ENCODE assay signal across 12 cellular contexts in genomic region chr5:66436721-66437120, GRCh38.
DNase-seq lines count a peak whose midpoint lies in the region; ATAC-seq, FAIRE-seq and TF ChIP-seq lines count a peak whose summit lies in the region.
"Had no signal": no experiment of that assay in that cellular context is flagged by ENCODE, and none has a peak within 500 bp of the region (broad histone marks: within the 10 kb centered on the region; RNA-seq: fewer than 3 reads in every experiment).

No MANE protein-coding gene starts in this region.

- H4K91ac ChIP-seq in IMR-90 (ENCODE audit: insufficient read depth, low read depth, low read length), result no peak overlapping the region

- H4K20me1 ChIP-seq in IMR-90 (ENCODE audit: insufficient read depth, low read length), result no peaks in the 10 kb centered on the region
- H4K20me1 ChIP-seq in K562 (replicated peaks; ENCODE audit: control insufficient read depth, insufficient read depth, low read length), result no peaks in the 10 kb centered on the region

- no peaks in the 10 kb centered on the region for H3K4me1 ChIP-seq in IMR-90 (ENCODE audit: control insufficient read depth, insufficient read depth, low read length)
- H3K4me1 ChIP-seq in K562 (replicated peaks in 1 of 2; ENCODE audit: control insufficient read depth in 2 of 2, insufficient read depth in 2 of 2, low read length in 2 of 2), result no peaks in the 10 kb centered on the region

- H3K27me3 ChIP-seq in IMR-90 (ENCODE audit: control insufficient read depth, insufficient read depth, low read length) (no peaks in the 10 kb centered on the region), K562 (ENCODE audit: control insufficient read depth in 2 of 2, insufficient read depth in 2 of 2, low read length in 2 of 2) (no peaks in the 10 kb centered on the region)
- H3K27me3 ChIP-seq: uterus had no signal

- TF ChIP-seq EP300 in K562 (IDR thresholded peaks at IDR 0.05; ENCODE audit: low read length), result no peak

- intact Hi-C loops in IMR-90 (cut with micrococcal nuclease), result no loop called here
- intact Hi-C loops in K562 (cut with micrococcal nuclease), result loop anchor here (5.0 kb wide), 1 partner anchor 129 kb away; no protein-coding TSS in a partner anchor

- no peak overlapping the region for H3K4me3 ChIP-seq in IMR-90 (ENCODE audit: insufficient read depth, low read depth, low read length)
- no peak overlapping the region for H3K4me3 ChIP-seq in K562
- H3K4me3 ChIP-seq: lung, uterus had no signal

- H2AFZ ChIP-seq in IMR-90 (replicated peaks; ENCODE audit: low read length, poor library complexity), result no peak overlapping the region
- no peak overlapping the region for H2AFZ ChIP-seq in K562 (ENCODE audit: low read depth, low read length)

- no peak overlapping the region for H2BK15ac ChIP-seq in IMR-90 (ENCODE audit: low read depth, low read length)

- H3K18ac ChIP-seq in IMR-90 (ENCODE audit: low read depth, low read length), result no peak overlapping the region

- no peaks in the 10 kb centered on the region for H3K9me3 Mint-ChIP-seq in memory B cell

- H3K23ac ChIP-seq in IMR-90 (ENCODE audit: low read depth, low read length), result no peak overlapping the region

- H3K27ac Mint-ChIP-seq in memory B cell, result no peak overlapping the region

- no peak overlapping the region for H2AK9ac ChIP-seq in IMR-90 (replicated peaks; ENCODE audit: low read depth, low read length, poor library complexity)

- in situ Hi-C loops in IMR-90 (cut with MboI; ENCODE audit: low sequenced_read_pairs), result no loop called here
- in situ Hi-C loops in K562 (cut with MboI), result no loop called here

- H3K4ac ChIP-seq in IMR-90 (ENCODE audit: low read depth, low read length), result no peak overlapping the region

- H2BK20ac ChIP-seq in IMR-90 (ENCODE audit: low read depth, low read length), result no peak overlapping the region

- dilution Hi-C loops in IMR-90 (cut with HindIII; ENCODE audit: low sequenced_read_pairs, unreplicated experiment), result no loop called here

- no peak for TF ChIP-seq POLR2A in IMR-90 (IDR thresholded peaks at IDR 0.05; ENCODE audit: low read depth, low read length)
- no peak for TF ChIP-seq POLR2A in K562 (conservative IDR thresholded peaks at IDR 0.05)

- no peak overlapping the region for H2AK5ac ChIP-seq in IMR-90 (ENCODE audit: low read depth, low read length)

- H3K4me2 ChIP-seq in IMR-90 (ENCODE audit: low read depth, low read length) (no peak overlapping the region), K562 (ENCODE audit: insufficient read depth, low read length) (no peak overlapping the region)

- no peaks in the 10 kb centered on the region for H3K27me3 Mint-ChIP-seq in memory B cell

- DNase-seq in NCI-H2171 treated with DMSO at 0.1 percent for 48 hours (lab: John Stamatoyannopoulos, UW), result peak; percentile 2
- DNase-seq in NCI-H2171 (lab: John Stamatoyannopoulos, UW), result no peak
- DNase-seq in IMR-90, result no peak
- peak in 2 of 4 experiments; percentile 16 to 18 for DNase-seq in K562 (ENCODE audit: extremely low read depth in 1 of 4, low spot score in 3 of 4)
- DNase-seq in memory B cell (ENCODE audit: low spot score in 2 of 2), result no peak
- DNase-seq in NCI-H524 treated with DMSO at 0.1 percent for 48 hours (lab: John Stamatoyannopoulos, UW), result no peak
- no peak for DNase-seq in cerebellum (ENCODE audit: low spot score)
- no peak for DNase-seq in medulla oblongata (ENCODE audit: extremely low spot score)
- DNase-seq: activated CD4-positive, alpha-beta T cell treated with anti-CD3 and anti-CD28 coated beads, Interleukin-2, amount 50 U/mL, for 4 hours; cortex of kidney; uterus had no signal

- H3K9ac ChIP-seq in IMR-90 (ENCODE audit: low read depth, low read length) (no peak overlapping the region), K562 (ENCODE audit: insufficient read depth in 1 of 2, low read depth in 2 of 2, low read length in 2 of 2) (no peak overlapping the region)

- H4K5ac ChIP-seq in IMR-90 (ENCODE audit: low read depth, low read length), result no peak overlapping the region

- BruUV-seq in IMR-90 (replicated peaks; lab: Mats Ljungman, UMichigan), result no TSS peak
- no TSS peak for BruUV-seq in K562 (replicated peaks; lab: Mats Ljungman, UMichigan)

- H3K9me1 ChIP-seq in IMR-90 (ENCODE audit: insufficient read depth, low read length) (no peaks in the 10 kb centered on the region), K562 (ENCODE audit: control insufficient read depth, insufficient read depth, low read length) (no peaks in the 10 kb centered on the region)

- TF ChIP-seq RAD21 in IMR-90 (IDR thresholded peaks at IDR 0.05; ENCODE audit: low read length) (no peak), K562 (CRISPR knock-in tag; conservative IDR thresholded peaks at IDR 0.05 in 1 of 2, IDR thresholded peaks at IDR 0.05 in 1 of 2) (peak in 1 of 2 experiments; percentile 26; a peak in 1 of 4 replicates)

- TF ChIP-seq CTCF in IMR-90 (conservative IDR thresholded peaks at IDR 0.05; ENCODE audit: low read depth, low read length), result 0 out of 2 replicates have a peak, but pooled peaks have one; percentile 3
- TF ChIP-seq CTCF in K562 (IDR thresholded peaks at IDR 0.05 in 2 of 3, conservative IDR thresholded peaks at IDR 0.05 in 1 of 3; ENCODE audit: insufficient read depth in 2 of 3, low read depth in 1 of 3, low read length in 3 of 3), result peak; percentile 39 to 58 (median 41)

- ATAC-seq in IMR-90 (ENCODE audit: low read depth) (no peak), K562 (peak; percentile 80), memory B cell (ENCODE audit: low read depth) (peak; percentile 59)

- H3K36me3 ChIP-seq in IMR-90 (ENCODE audit: control insufficient read depth, insufficient read depth, low read length) (no peaks in the 10 kb centered on the region), K562 (ENCODE audit: control insufficient read depth, insufficient read depth, low read length) (no peaks in the 10 kb centered on the region)
- H3K36me3 ChIP-seq: uterus had no signal

- POLR2A ChIA-PET in IMR-90 (lab: Charles Lee; ENCODE audit: unreplicated experiment) (no interaction called here), K562 (lab: Yijun Ruan, JAX) (no interaction called here)

- no peaks in the 10 kb centered on the region for H3K79me2 ChIP-seq in K562 (ENCODE audit: control insufficient read depth, insufficient read depth, low read length)

- WGBS in IMR-90 (ENCODE audit: extremely low coverage in 2 of 2, insufficient read length in 1 of 2), 2 experiments, result no CpG with 5 or more reads among the region's 3 CpGs
- 2% methylated on average over 3 of the region's 3 CpGs for WGBS in K562 (ENCODE audit: insufficient coverage, low coverage, missing lambda C conversion rate)

- H2BK120ac ChIP-seq in IMR-90 (ENCODE audit: low read depth, low read length), result no peak overlapping the region

- H3K14ac ChIP-seq in IMR-90 (replicated peaks; ENCODE audit: low read depth, low read length), result no peak overlapping the region

- H4K8ac ChIP-seq in IMR-90 (ENCODE audit: low read depth in 2 of 2, low read length in 2 of 2), result no peak overlapping the region

- H3K27ac ChIP-seq in IMR-90 (ENCODE audit: insufficient read depth, low read length) (no peak overlapping the region), K562 (ENCODE audit: extremely low read depth, low read depth, low read length) (no peak overlapping the region)
- H3K27ac ChIP-seq: uterus had no signal

- no peak overlapping the region for H3K4me3 Mint-ChIP-seq in memory B cell

- no peaks in the 10 kb centered on the region for H3K79me1 ChIP-seq in IMR-90 (ENCODE audit: low read depth in 1 of 2, low read length in 2 of 2)

- H3K4me1 Mint-ChIP-seq in memory B cell, result no peaks in the 10 kb centered on the region

- CTCF ChIA-PET in IMR-90 (lab: Yijun Ruan, JAX), result no interaction called here
- CTCF ChIA-PET in K562 (lab: Yijun Ruan, JAX; ENCODE audit: low intra/inter-chr PET ratio), result no interaction called here

- peak; percentile 48 for FAIRE-seq in K562 (lab: Jason Lieb, UNC)

- no peak overlapping the region for H2BK5ac ChIP-seq in IMR-90 (ENCODE audit: low read depth, low read length, poor library complexity, severe bottlenecking)

- H3K56ac ChIP-seq in IMR-90 (ENCODE audit: extremely low read depth, insufficient read depth, low read length), result no peak overlapping the region

- H3K9me3 ChIP-seq in IMR-90 (ENCODE audit: control insufficient read depth, insufficient read depth, low read length) (no peaks in the 10 kb centered on the region), K562 (replicated peaks; ENCODE audit: control insufficient read depth, insufficient read depth, low read depth, low read length) (no peaks in the 10 kb centered on the region)
- H3K9me3 ChIP-seq: uterus had no signal

- peaks cover 1% of the 10 kb centered on the region for H3K36me3 Mint-ChIP-seq in memory B cell

TF ChIP-seq in IMR-90, 13 proteins besides CTCF, POLR2A, EP300 and RAD21:
- TF ChIP-seq FOS (IDR thresholded peaks at IDR 0.05; ENCODE audit: low read depth, low read length) (no peak), MXI1 (IDR thresholded peaks at IDR 0.05; ENCODE audit: borderline replicate concordance, low read depth, low read length) (no peak), BHLHE40 (IDR thresholded peaks at IDR 0.05; ENCODE audit: low read depth, low read length) (no peak), CHD1 (IDR thresholded peaks at IDR 0.05; ENCODE audit: low read depth, low read length) (no peak), RCOR1 (IDR thresholded peaks at IDR 0.05; ENCODE audit: insufficient replicate concordance, low read length) (no peak)
- TF ChIP-seq, protein P1, sequence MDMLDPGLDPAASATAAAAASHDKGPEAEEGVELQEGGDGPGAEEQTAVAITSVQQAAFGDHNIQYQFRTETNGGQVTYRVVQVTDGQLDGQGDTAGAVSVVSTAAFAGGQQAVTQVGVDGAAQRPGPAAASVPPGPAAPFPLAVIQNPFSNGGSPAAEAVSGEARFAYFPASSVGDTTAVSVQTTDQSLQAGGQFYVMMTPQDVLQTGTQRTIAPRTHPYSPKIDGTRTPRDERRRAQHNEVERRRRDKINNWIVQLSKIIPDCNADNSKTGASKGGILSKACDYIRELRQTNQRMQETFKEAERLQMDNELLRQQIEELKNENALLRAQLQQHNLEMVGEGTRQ (IDR thresholded peaks at IDR 0.05; ENCODE audit: low read depth, low read length), result no peak

TF ChIP-seq in K562, 482 proteins besides CTCF, POLR2A, EP300 and RAD21 (continues in another document):
- TF ChIP-seq YY1 (IDR thresholded peaks at IDR 0.05; ENCODE audit: borderline replicate concordance in 1 of 3, control insufficient read depth in 1 of 3, extremely low read depth in 1 of 3, insufficient read depth in 3 of 3, insufficient read length in 1 of 3, insufficient replicate concordance in 2 of 3, low read depth in 1 of 3, low read length in 2 of 3) (peak in 1 of 3 experiments; percentile 52), PHF20 (IDR thresholded peaks at IDR 0.05; ENCODE audit: partially characterized antibody) (no peak)
